In the genomic region with DNA sequence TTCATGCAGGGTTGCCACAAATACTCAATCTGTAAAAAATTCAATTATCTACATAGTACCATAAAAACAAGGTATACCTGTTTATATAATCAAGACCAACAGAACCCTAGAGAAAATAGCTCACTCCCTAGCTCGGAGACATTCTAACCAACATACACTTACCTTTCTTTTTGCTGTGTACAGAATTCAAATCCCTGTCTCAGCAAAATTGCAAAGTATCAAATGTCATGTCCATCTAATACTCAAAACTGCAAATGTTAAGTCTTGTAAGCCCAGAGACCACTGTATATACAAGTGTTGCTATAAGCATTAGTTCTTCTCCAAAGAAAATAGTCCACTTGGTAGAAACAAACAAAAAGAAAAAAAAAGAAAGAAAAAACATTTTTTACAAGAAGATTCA, we compare ENCODE assay signal across 22 cellular contexts. TPM values are rescaled to one million over a fixed set of nuclear protein-coding genes. Genes with fewer than 3 reads are reported as not detected.
DNase-seq lines count a peak whose midpoint lies in the region; ATAC-seq, FAIRE-seq and TF ChIP-seq lines count a peak whose summit lies in the region.
"Had no signal": no experiment of that assay in that cellular context is flagged by ENCODE, and none has a peak within 500 bp of the region (broad histone marks: within the 10 kb centered on the region; RNA-seq: fewer than 3 reads in every experiment).

No MANE protein-coding gene starts in this region.

- H3K79me2 ChIP-seq in HepG2 (ENCODE audit: insufficient read depth, low read length) = no peaks in the 10 kb centered on the region
- H3K79me2 ChIP-seq in K562 (ENCODE audit: control insufficient read depth, insufficient read depth, low read length) = no peaks in the 10 kb centered on the region
- no peaks in the 10 kb centered on the region for H3K79me2 ChIP-seq in parathyroid adenoma

- intact Hi-C loops in HepG2 (cut with micrococcal nuclease; ENCODE audit: unreplicated experiment) = no loop called here
- intact Hi-C loops in right lobe of liver (cut with DNase I) = no loop called here
- intact Hi-C loops in K562 (cut with micrococcal nuclease) = no loop called here

- DNase-seq in HepG2 (ENCODE audit: low spot score) (no peak), right lobe of liver (no peak), K562 (ENCODE audit: extremely low read depth in 1 of 4, low spot score in 3 of 4) (no peak), SKM-1 treated with dmso at 0.1 percent for 144 hours (lab: John Stamatoyannopoulos, UW; ENCODE audit: unreplicated experiment) (no peak)
- DNase-seq: ACHN; BE2C; C1 segment of cervical spinal cord; Caco-2; Calu3; CD4-positive, alpha-beta T cell; CD8-positive, alpha-beta T cell; DMS79 treated with DMSO at 0.1 percent for 48 hours; GF-D8 had no signal

- TF ChIP-seq EP300 in HepG2 (IDR thresholded peaks at IDR 0.05; ENCODE audit: low read depth in 2 of 2, low read length in 2 of 2) (no peak), HepG2 (CRISPR knock-in tag; IDR thresholded peaks at IDR 0.05; ENCODE audit: borderline replicate concordance) (no peak), K562 (IDR thresholded peaks at IDR 0.05; ENCODE audit: low read length) (no peak)

- H3K4me2 ChIP-seq in HepG2 (ENCODE audit: low read depth, low read length) (no peak overlapping the region), K562 (ENCODE audit: insufficient read depth, low read length) (no peak overlapping the region), parathyroid adenoma (ENCODE audit: low read length) (peak overlapping the region; percentile 0)
- H3K4me2 ChIP-seq: BLaER1 had no signal

- H2AFZ ChIP-seq in HepG2 (ENCODE audit: low read length) (no peak overlapping the region), K562 (ENCODE audit: low read depth, low read length) (no peak overlapping the region), parathyroid adenoma (no peak overlapping the region)

- no peak overlapping the region for H3K27ac ChIP-seq in HepG2 (ENCODE audit: extremely low read length, insufficient read depth, low read length)
- H3K27ac ChIP-seq in right lobe of liver = no peak overlapping the region
- no peak overlapping the region for H3K27ac ChIP-seq in K562 (ENCODE audit: extremely low read depth, low read depth, low read length)
- H3K27ac ChIP-seq in parathyroid adenoma = peak overlapping the region; percentile 81
- H3K27ac ChIP-seq: 22Rv1, BLaER1 had no signal

- no peak for TF ChIP-seq CTCF in HepG2 (CRISPR knock-in tag; IDR thresholded peaks at IDR 0.05)
- TF ChIP-seq CTCF in right lobe of liver (IDR thresholded peaks at IDR 0.05) = no peak
- TF ChIP-seq CTCF in K562 (IDR thresholded peaks at IDR 0.05 in 2 of 3, conservative IDR thresholded peaks at IDR 0.05 in 1 of 3; ENCODE audit: insufficient read depth in 2 of 3, low read depth in 1 of 3, low read length in 3 of 3) = no peak
- TF ChIP-seq CTCF in parathyroid adenoma (IDR thresholded peaks at IDR 0.05) = no peak

- in situ Hi-C loops in HepG2 (cut with HindIII; ENCODE audit: extremely low pct_ligation_motif_present, low pct_unique_long_range_greater_than_20kb) (no loop called here), K562 (cut with MboI) (no loop called here)

- no peaks in the 10 kb centered on the region for H4K20me1 ChIP-seq in HepG2 (ENCODE audit: insufficient read depth, low read length)
- H4K20me1 ChIP-seq in K562 (replicated peaks; ENCODE audit: control insufficient read depth, insufficient read depth, low read length) = no peaks in the 10 kb centered on the region
- H4K20me1 ChIP-seq: BLaER1 had no signal

- peaks cover 16% of the 10 kb centered on the region for H3K4me1 ChIP-seq in HepG2 (ENCODE audit: insufficient read depth, low read length)
- H3K4me1 ChIP-seq in right lobe of liver = peaks cover 0 to 8% (median 0%) of the 10 kb centered on the region in 4 donors
- H3K4me1 ChIP-seq in K562 (replicated peaks in 1 of 2; ENCODE audit: control insufficient read depth in 2 of 2, insufficient read depth in 2 of 2, low read length in 2 of 2) = no peaks in the 10 kb centered on the region
- H3K4me1 ChIP-seq in parathyroid adenoma = peaks cover 15% of the 10 kb centered on the region
- H3K4me1 ChIP-seq: BE2C, Caco-2 had no signal

- no peak overlapping the region for H3K4me3 ChIP-seq in HepG2 (replicated peaks in 1 of 3; ENCODE audit: insufficient read depth in 1 of 3, low read depth in 2 of 3, low read length in 3 of 3)
- H3K4me3 ChIP-seq in right lobe of liver = no peak overlapping the region
- H3K4me3 ChIP-seq in K562 = no peak overlapping the region
- no peak overlapping the region for H3K4me3 ChIP-seq in parathyroid adenoma (ENCODE audit: low read depth, low read length)
- H3K4me3 ChIP-seq: BLaER1 had no signal

- ATAC-seq in HepG2 (no peak), right lobe of liver (no peak), K562 (no peak), GM19023 (IDR thresholded peaks at IDR 0.05; ENCODE audit: unreplicated experiment) (no peak)
- ATAC-seq: CD8-positive, alpha-beta T cell had no signal

- TF ChIP-seq POLR2A in HepG2 (IDR thresholded peaks at IDR 0.05; ENCODE audit: insufficient read depth in 1 of 2, low read depth in 2 of 2, low read length in 2 of 2) (no peak), right lobe of liver (IDR thresholded peaks at IDR 0.05) (no peak), K562 (conservative IDR thresholded peaks at IDR 0.05) (no peak)

- H3K36me3 ChIP-seq in HepG2 (replicated peaks in 1 of 2; ENCODE audit: control insufficient read depth in 1 of 2, insufficient read depth in 2 of 2, low read length in 2 of 2) (no peaks in the 10 kb centered on the region), right lobe of liver (no peaks in the 10 kb centered on the region), K562 (ENCODE audit: control insufficient read depth, insufficient read depth, low read length) (no peaks in the 10 kb centered on the region), parathyroid adenoma (ENCODE audit: control insufficient read depth, insufficient read depth, low read length) (no peaks in the 10 kb centered on the region)
- H3K36me3 ChIP-seq: BE2C, BLaER1 had no signal

- FAIRE-seq in HepG2 (lab: Jason Lieb, UNC) (no peak), K562 (lab: Jason Lieb, UNC) (no peak)
- FAIRE-seq: G401.6, GM12891 had no signal

- no peak for TF ChIP-seq RAD21 in HepG2 (CRISPR knock-in tag; IDR thresholded peaks at IDR 0.05)
- no peak for TF ChIP-seq RAD21 in K562 (CRISPR knock-in tag; conservative IDR thresholded peaks at IDR 0.05 in 1 of 2, IDR thresholded peaks at IDR 0.05 in 1 of 2)

- BruUV-seq in HepG2 (replicated peaks; lab: Mats Ljungman, UMichigan) = no TSS peak
- BruUV-seq in K562 (replicated peaks; lab: Mats Ljungman, UMichigan) = no TSS peak

- POLR2A ChIA-PET in HepG2 (lab: Yijun Ruan, JAX) = no interaction called here
- POLR2A ChIA-PET in K562 (lab: Yijun Ruan, JAX) = no interaction called here

- H3K9me1 ChIP-seq in K562 (ENCODE audit: control insufficient read depth, insufficient read depth, low read length) = no peaks in the 10 kb centered on the region

- H3K9me3 ChIP-seq in HepG2 (ENCODE audit: low read length) = no peaks in the 10 kb centered on the region
- no peaks in the 10 kb centered on the region for H3K9me3 ChIP-seq in right lobe of liver
- no peaks in the 10 kb centered on the region for H3K9me3 ChIP-seq in K562 (replicated peaks; ENCODE audit: control insufficient read depth, insufficient read depth, low read depth, low read length)
- no peaks in the 10 kb centered on the region for H3K9me3 ChIP-seq in parathyroid adenoma (ENCODE audit: control insufficient read depth, low read length)
- H3K9me3 ChIP-seq: BE2C, BLaER1, Caco-2 had no signal

- CTCF ChIA-PET in HepG2 (lab: Yijun Ruan, JAX; ENCODE audit: low intra/inter-chr PET ratio, low total read pairs) (no interaction called here), K562 (lab: Yijun Ruan, JAX; ENCODE audit: low intra/inter-chr PET ratio) (no interaction called here)

- 45% methylated on average over 1 of the region's 1 CpG for WGBS in HepG2 (ENCODE audit: low lambda C conversion rate)
- 60% methylated on average over 1 of the region's 1 CpG for WGBS in right lobe of liver (ENCODE audit: insufficient coverage, low coverage, low lambda C conversion rate, missing lambda C conversion rate)
- 0% methylated on average over 1 of the region's 1 CpG for WGBS in K562 (ENCODE audit: insufficient coverage, low coverage, missing lambda C conversion rate)

- H3K27me3 ChIP-seq in HepG2 (ENCODE audit: control insufficient read depth in 1 of 2, insufficient read depth in 2 of 2, low read length in 2 of 2) (no peaks in the 10 kb centered on the region), right lobe of liver (no peaks in the 10 kb centered on the region), K562 (ENCODE audit: control insufficient read depth in 2 of 2, insufficient read depth in 2 of 2, low read length in 2 of 2) (no peaks in the 10 kb centered on the region), parathyroid adenoma (ENCODE audit: control insufficient read depth, insufficient read depth, low read length) (no peaks in the 10 kb centered on the region)
- H3K27me3 ChIP-seq: BE2C, BLaER1 had no signal

- H3K9ac ChIP-seq in HepG2 (ENCODE audit: insufficient read depth, low read depth, low read length) (no peak overlapping the region), K562 (ENCODE audit: insufficient read depth in 1 of 2, low read depth in 2 of 2, low read length in 2 of 2) (no peak overlapping the region), parathyroid adenoma (no peak overlapping the region)
- H3K9ac ChIP-seq: BLaER1 had no signal

RNA-seq across cellular contexts. Expression of a gene that starts 16.2 kb away (rescaled TPM):
- total RNA-seq in HepG2 (2016; rRNA removed; fragmentation: Illumina TruSeq; extraction: Trizol) = 0.04 TPM in 1 of 2 replicates, not detected in the other
- total RNA-seq in HepG2 (2016; cell fraction: cytosol; rRNA removed; fragmentation: Illumina TruSeq; extraction: Trizol; ENCODE audit: low read depth) = not detected in 2 replicates
- 0.04 TPM in 1 of 2 replicates, not detected in the other for total RNA-seq in HepG2 (2016; cell fraction: insoluble cytoplasmic fraction; rRNA removed; fragmentation: Illumina TruSeq; extraction: Trizol)
- not detected in 2 replicates for total RNA-seq in HepG2 (2016; cell fraction: membrane; rRNA removed; fragmentation: Illumina TruSeq; extraction: Trizol)
- total RNA-seq in HepG2 (2016; cell fraction: nucleus; rRNA removed; fragmentation: Illumina TruSeq; extraction: Trizol) = not detected in 2 replicates
- polyA plus RNA-seq in HepG2 (2011; rRNA removed) = 0.08 and 0.09 TPM in 2 replicates
- polyA plus RNA-seq in HepG2 (2011; cell fraction: cytosol; rRNA removed) = 0.04 and 0.05 TPM in 2 replicates
- 0.05 TPM in 1 of 2 replicates, not detected in the other for polyA plus RNA-seq in HepG2 (2011; cell fraction: nucleus; rRNA removed)
- polyA plus RNA-seq in HepG2 (2012) = 0.05 TPM in 1 of 2 replicates, not detected in the other
- not detected in 2 replicates for polyA plus RNA-seq in HepG2 (2016; cell fraction: cytosol; fragmentation: Illumina TruSeq; extraction: Trizol; ENCODE audit: low read depth)
- 0.07 TPM in 1 of 2 replicates, not detected in the other for polyA plus RNA-seq in HepG2 (2016; cell fraction: insoluble cytoplasmic fraction; fragmentation: Illumina TruSeq; extraction: Trizol; ENCODE audit: low read depth)
- not detected in 2 replicates for polyA plus RNA-seq in HepG2 (2016; cell fraction: membrane; fragmentation: Illumina TruSeq; extraction: Trizol; ENCODE audit: low read depth)
- not detected in 2 replicates for polyA plus RNA-seq in HepG2 (2016; cell fraction: nucleus; fragmentation: Illumina TruSeq; extraction: Trizol; ENCODE audit: insufficient read depth, low read depth)
- 0.12 TPM in 1 of 2 replicates, not detected in the other for polyA minus RNA-seq in HepG2 (2011; rRNA and poly(A)+ RNA removed; ENCODE audit: low replicate concordance)
- polyA minus RNA-seq in HepG2 (2011; cell fraction: cytosol; rRNA and poly(A)+ RNA removed) = not detected in 2 replicates
- 0.12 TPM in 1 of 2 replicates, not detected in the other for polyA minus RNA-seq in HepG2 (2011; cell fraction: nucleus; rRNA and poly(A)+ RNA removed)
- total RNA-seq in right lobe of liver = 1 to 10 TPM in 3 of 6 experiments, under 1 TPM in 3; 0.18 to 3.1 (median 0.94) TPM
- not detected in 2 replicates for total RNA-seq in K562 (2011; cell fraction: chromatin; rRNA removed; ENCODE audit: low replicate concordance)
- not detected in 2 replicates for total RNA-seq in K562 (2011; cell fraction: nucleolus; rRNA removed)
- not detected in 2 replicates for total RNA-seq in K562 (2011; cell fraction: nucleoplasm; rRNA removed)
- total RNA-seq in K562 (2014; rRNA removed) = not detected in 2 replicates
- not detected in 2 replicates for total RNA-seq in K562 (2014; rRNA removed; fragmentation: Illumina TruSeq; extraction: Trizol)
- not detected in 2 replicates for total RNA-seq in K562 (2015; rRNA removed; fragmentation: Illumina TruSeq; extraction: Trizol)
- not detected in 2 replicates for total RNA-seq in K562 (2021)
- polyA plus RNA-seq in K562 (2011; rRNA removed) = not detected in 2 replicates
- not detected in 2 replicates for polyA plus RNA-seq in K562 (2011; cell fraction: cytosol; rRNA removed)
- polyA plus RNA-seq in K562 (2011; cell fraction: nucleus; rRNA removed) = not detected in 2 replicates
- polyA plus RNA-seq in K562 (2012) = not detected in 2 replicates
- polyA plus RNA-seq in K562 (2014; fragmentation: Illumina TruSeq; extraction: Trizol) = not detected in 2 replicates
- under 1 TPM in 1 of 2 experiments, not detected in 1; 0.08 TPM for polyA plus RNA-seq in K562 (2014; fragmentation: Nextera tagmentation; extraction: Ambion mirVana)
- not detected in 2 replicates for polyA plus RNA-seq in K562 (2014; rRNA removed)
- not detected in 2 replicates for polyA minus RNA-seq in K562 (2011; rRNA and poly(A)+ RNA removed)
- not detected in 2 replicates for polyA minus RNA-seq in K562 (2011; cell fraction: cytosol; rRNA and poly(A)+ RNA removed)
- not detected in 2 replicates for polyA minus RNA-seq in K562 (2011; cell fraction: nucleus; rRNA and poly(A)+ RNA removed)
- total RNA-seq: A172; A673; Caco-2; Calu3; CD4-positive, alpha-beta T cell; CD8-positive, alpha-beta T cell had no signal
- polyA plus RNA-seq: AG04450 had no signal

RNA-seq across cellular contexts. Expression of a gene that starts 38.6 kb away (rescaled TPM):
- 0.13 and 0.32 TPM in 2 replicates for total RNA-seq in HepG2 (2016; rRNA removed; fragmentation: Illumina TruSeq; extraction: Trizol)
- total RNA-seq in HepG2 (2016; cell fraction: cytosol; rRNA removed; fragmentation: Illumina TruSeq; extraction: Trizol; ENCODE audit: low read depth) = not detected in 2 replicates
- 0.13 and 0.27 TPM in 2 replicates for total RNA-seq in HepG2 (2016; cell fraction: insoluble cytoplasmic fraction; rRNA removed; fragmentation: Illumina TruSeq; extraction: Trizol)
- total RNA-seq in HepG2 (2016; cell fraction: membrane; rRNA removed; fragmentation: Illumina TruSeq; extraction: Trizol) = 0.17 TPM in 1 of 2 replicates, not detected in the other
- total RNA-seq in HepG2 (2016; cell fraction: nucleus; rRNA removed; fragmentation: Illumina TruSeq; extraction: Trizol) = 0.71 TPM in 1 of 2 replicates, not detected in the other
- polyA plus RNA-seq in HepG2 (2011; rRNA removed) = 0.03 and 0.18 TPM in 2 replicates
- 0.04 and 0.11 TPM in 2 replicates for polyA plus RNA-seq in HepG2 (2011; cell fraction: cytosol; rRNA removed)
- not detected in 2 replicates for polyA plus RNA-seq in HepG2 (2011; cell fraction: nucleus; rRNA removed)
- polyA plus RNA-seq in HepG2 (2012) = not detected in 2 replicates
- polyA plus RNA-seq in HepG2 (2016; cell fraction: cytosol; fragmentation: Illumina TruSeq; extraction: Trizol; ENCODE audit: low read depth) = not detected in 2 replicates
- 0.24 TPM in 1 of 2 replicates, not detected in the other for polyA plus RNA-seq in HepG2 (2016; cell fraction: insoluble cytoplasmic fraction; fragmentation: Illumina TruSeq; extraction: Trizol; ENCODE audit: low read depth)
- polyA plus RNA-seq in HepG2 (2016; cell fraction: membrane; fragmentation: Illumina TruSeq; extraction: Trizol; ENCODE audit: low read depth) = 0.12 TPM in 1 of 2 replicates, not detected in the other
- polyA plus RNA-seq in HepG2 (2016; cell fraction: nucleus; fragmentation: Illumina TruSeq; extraction: Trizol; ENCODE audit: insufficient read depth, low read depth) = not detected in 2 replicates
- not detected in 2 replicates for polyA minus RNA-seq in HepG2 (2011; rRNA and poly(A)+ RNA removed; ENCODE audit: low replicate concordance)
- polyA minus RNA-seq in HepG2 (2011; cell fraction: cytosol; rRNA and poly(A)+ RNA removed) = not detected in 2 replicates
- polyA minus RNA-seq in HepG2 (2011; cell fraction: nucleus; rRNA and poly(A)+ RNA removed) = not detected in 2 replicates
- total RNA-seq in right lobe of liver = 1 to 10 TPM in 5 of 6 experiments, under 1 TPM in 1; 0.80 to 4.5 (median 2.2) TPM
- not detected in 2 replicates for total RNA-seq in K562 (2011; cell fraction: chromatin; rRNA removed; ENCODE audit: low replicate concordance)
- total RNA-seq in K562 (2011; cell fraction: nucleolus; rRNA removed) = not detected in 2 replicates
- total RNA-seq in K562 (2011; cell fraction: nucleoplasm; rRNA removed) = not detected in 2 replicates
- not detected in 2 replicates for total RNA-seq in K562 (2014; rRNA removed)
- not detected in 2 replicates for total RNA-seq in K562 (2014; rRNA removed; fragmentation: Illumina TruSeq; extraction: Trizol)
- not detected in 2 replicates for total RNA-seq in K562 (2015; rRNA removed; fragmentation: Illumina TruSeq; extraction: Trizol)
- total RNA-seq in K562 (2021) = 0.51 and 1.1 TPM in 2 replicates
- polyA plus RNA-seq in K562 (2011; rRNA removed) = not detected in 2 replicates
- not detected in 2 replicates for polyA plus RNA-seq in K562 (2011; cell fraction: cytosol; rRNA removed)
- polyA plus RNA-seq in K562 (2011; cell fraction: nucleus; rRNA removed) = not detected in 2 replicates
- polyA plus RNA-seq in K562 (2012) = not detected in 2 replicates
- not detected in 2 replicates for polyA plus RNA-seq in K562 (2014; fragmentation: Illumina TruSeq; extraction: Trizol)
- polyA plus RNA-seq in K562 (2014; fragmentation: Nextera tagmentation; extraction: Ambion mirVana) = not detected
- polyA plus RNA-seq in K562 (2014; rRNA removed) = not detected in 2 replicates
- not detected in 2 replicates for polyA minus RNA-seq in K562 (2011; rRNA and poly(A)+ RNA removed)
- polyA minus RNA-seq in K562 (2011; cell fraction: cytosol; rRNA and poly(A)+ RNA removed) = not detected in 2 replicates
- polyA minus RNA-seq in K562 (2011; cell fraction: nucleus; rRNA and poly(A)+ RNA removed) = not detected in 2 replicates
- total RNA-seq: A172, A673, Caco-2 had no signal

RNA-seq across cellular contexts. Expression of a gene that starts 44.7 kb away (rescaled TPM):
- total RNA-seq in HepG2 (2016; rRNA removed; fragmentation: Illumina TruSeq; extraction: Trizol) = 6.7 and 11.2 TPM in 2 replicates
- 1.8 and 2.4 TPM in 2 replicates for total RNA-seq in HepG2 (2016; cell fraction: cytosol; rRNA removed; fragmentation: Illumina TruSeq; extraction: Trizol; ENCODE audit: low read depth)
- 7.6 and 11.0 TPM in 2 replicates for total RNA-seq in HepG2 (2016; cell fraction: insoluble cytoplasmic fraction; rRNA removed; fragmentation: Illumina TruSeq; extraction: Trizol)
- 3.7 and 3.9 TPM in 2 replicates for total RNA-seq in HepG2 (2016; cell fraction: membrane; rRNA removed; fragmentation: Illumina TruSeq; extraction: Trizol)
- total RNA-seq in HepG2 (2016; cell fraction: nucleus; rRNA removed; fragmentation: Illumina TruSeq; extraction: Trizol) = 6.2 and 6.5 TPM in 2 replicates
- polyA plus RNA-seq in HepG2 (2011; rRNA removed) = 2.2 and 2.7 TPM in 2 replicates
- 0.81 and 1.2 TPM in 2 replicates for polyA plus RNA-seq in HepG2 (2011; cell fraction: cytosol; rRNA removed)
- 0.48 and 0.93 TPM in 2 replicates for polyA plus RNA-seq in HepG2 (2011; cell fraction: nucleus; rRNA removed)
- 4.5 and 5.9 TPM in 2 replicates for polyA plus RNA-seq in HepG2 (2012)
- polyA plus RNA-seq in HepG2 (2016; cell fraction: cytosol; fragmentation: Illumina TruSeq; extraction: Trizol; ENCODE audit: low read depth) = 1.4 and 2.0 TPM in 2 replicates
- 10.2 and 10.9 TPM in 2 replicates for polyA plus RNA-seq in HepG2 (2016; cell fraction: insoluble cytoplasmic fraction; fragmentation: Illumina TruSeq; extraction: Trizol; ENCODE audit: low read depth)
- polyA plus RNA-seq in HepG2 (2016; cell fraction: membrane; fragmentation: Illumina TruSeq; extraction: Trizol; ENCODE audit: low read depth) = 1.8 and 3.0 TPM in 2 replicates
- 6.1 and 7.3 TPM in 2 replicates for polyA plus RNA-seq in HepG2 (2016; cell fraction: nucleus; fragmentation: Illumina TruSeq; extraction: Trizol; ENCODE audit: insufficient read depth, low read depth)
- 0.28 and 0.48 TPM in 2 replicates for polyA minus RNA-seq in HepG2 (2011; rRNA and poly(A)+ RNA removed; ENCODE audit: low replicate concordance)
- 1.5 and 2.1 TPM in 2 replicates for polyA minus RNA-seq in HepG2 (2011; cell fraction: cytosol; rRNA and poly(A)+ RNA removed)
- polyA minus RNA-seq in HepG2 (2011; cell fraction: nucleus; rRNA and poly(A)+ RNA removed) = 4.0 and 5.8 TPM in 2 replicates
- 1 to 10 TPM; 2.2 to 4.4 (median 2.8) TPM for total RNA-seq in right lobe of liver
- 2.8 and 11.2 TPM in 2 replicates for total RNA-seq in K562 (2011; cell fraction: chromatin; rRNA removed; ENCODE audit: low replicate concordance)
- total RNA-seq in K562 (2011; cell fraction: nucleolus; rRNA removed) = 2.7 and 3.3 TPM in 2 replicates
- 5.2 and 5.3 TPM in 2 replicates for total RNA-seq in K562 (2011; cell fraction: nucleoplasm; rRNA removed)
- 9.5 TPM in 2 replicates for total RNA-seq in K562 (2014; rRNA removed)
- 20.8 and 23.5 TPM in 2 replicates for total RNA-seq in K562 (2014; rRNA removed; fragmentation: Illumina TruSeq; extraction: Trizol)
- 12.9 and 14.7 TPM in 2 replicates for total RNA-seq in K562 (2015; rRNA removed; fragmentation: Illumina TruSeq; extraction: Trizol)
- 9.9 and 11.7 TPM in 2 replicates for total RNA-seq in K562 (2021)
- 10.7 and 16.5 TPM in 2 replicates for polyA plus RNA-seq in K562 (2011; rRNA removed)
- polyA plus RNA-seq in K562 (2011; cell fraction: cytosol; rRNA removed) = 1.4 and 2.2 TPM in 2 replicates
- 3.5 and 5.1 TPM in 2 replicates for polyA plus RNA-seq in K562 (2011; cell fraction: nucleus; rRNA removed)
- 10.5 and 11.0 TPM in 2 replicates for polyA plus RNA-seq in K562 (2012)
- 10.6 and 13.4 TPM in 2 replicates for polyA plus RNA-seq in K562 (2014; fragmentation: Illumina TruSeq; extraction: Trizol)
- 10 to 100 TPM; 36.4 to 40.2 TPM for polyA plus RNA-seq in K562 (2014; fragmentation: Nextera tagmentation; extraction: Ambion mirVana)
- 12.7 and 12.8 TPM in 2 replicates for polyA plus RNA-seq in K562 (2014; rRNA removed)
- polyA minus RNA-seq in K562 (2011; rRNA and poly(A)+ RNA removed) = 7.4 and 8.9 TPM in 2 replicates
- 3.1 and 3.7 TPM in 2 replicates for polyA minus RNA-seq in K562 (2011; cell fraction: cytosol; rRNA and poly(A)+ RNA removed)
- 5.5 and 10.3 TPM in 2 replicates for polyA minus RNA-seq in K562 (2011; cell fraction: nucleus; rRNA and poly(A)+ RNA removed)
